In the genomic region with DNA sequence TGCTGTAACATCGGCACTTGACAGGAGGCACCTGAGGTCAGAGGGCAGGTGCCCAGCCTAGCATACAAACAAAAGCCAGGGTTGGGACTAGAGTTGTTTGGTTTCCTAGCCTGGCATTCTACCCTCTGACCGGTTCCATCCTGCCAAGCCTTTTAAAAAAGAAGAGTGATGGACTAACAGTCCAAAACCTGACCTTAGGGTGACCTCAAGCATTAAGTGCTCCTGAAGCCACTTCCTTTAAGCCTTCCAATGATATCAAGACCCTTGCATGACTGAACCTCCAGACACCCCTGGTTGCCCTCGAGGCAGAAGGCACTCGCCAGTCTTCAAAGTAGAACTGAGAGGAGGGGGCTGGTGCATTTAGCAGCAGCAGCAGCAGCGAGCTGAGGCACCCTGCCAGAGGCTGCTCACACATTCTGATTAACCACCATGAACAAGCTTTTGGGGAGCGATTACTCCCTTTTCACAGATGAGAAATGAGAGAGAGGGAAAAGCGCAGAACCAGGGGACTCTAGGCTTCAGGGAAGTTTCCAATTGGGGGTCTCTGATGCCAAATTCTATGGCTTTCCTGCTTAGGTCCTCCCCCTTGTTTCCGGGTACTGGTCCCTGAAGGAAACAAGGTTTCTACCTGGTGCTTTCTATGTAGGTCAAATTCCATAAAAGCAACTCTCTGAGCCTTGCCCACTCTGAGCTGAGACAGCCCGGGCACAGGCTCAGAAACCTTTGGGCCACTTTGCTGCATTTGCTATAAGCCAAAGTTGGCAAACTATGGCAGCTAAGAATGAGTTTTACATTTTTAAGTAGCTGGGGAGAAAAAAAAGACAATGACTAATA, we compare ENCODE assay signal across 9 cellular contexts. TPM values are rescaled to one million over a fixed set of nuclear protein-coding genes. Genes with fewer than 3 reads are reported as not detected.
A peak's percentile ranks its signal among the peaks of the same experiment; 100 is the strongest.
DNase-seq lines count a peak whose midpoint lies in the region; TF ChIP-seq lines count a peak whose summit lies in the region.
"Had no signal": no experiment of that assay in that cellular context is flagged by ENCODE, and none has a peak within 500 bp of the region (broad histone marks: within the 10 kb centered on the region; RNA-seq: fewer than 3 reads in every experiment).

No MANE protein-coding gene starts in this region.

- 79 to 90% methylated on average over 4 to 8 of the region's 9 CpGs for WGBS in mesodermal cell (ENCODE audit: insufficient coverage in 2 of 2), 2 experiments
- WGBS in esophagus muscularis mucosa, result 64% methylated on average over 8 of the region's 9 CpGs

- TF ChIP-seq POLR2A in esophagus muscularis mucosa (IDR thresholded peaks at IDR 0.05; ENCODE audit: low read depth), result no peak

- intact Hi-C loops in ascending aorta (cut with DNase I) (loop anchor here (10.0 kb wide), 2 partner anchors 505 to 1455 kb away; a partner anchor contains a TSS), esophagus muscularis mucosa (cut with DNase I) (no loop called here), colonic mucosa (cut with DNase I) (no loop called here)

- TF ChIP-seq CTCF in ascending aorta (IDR thresholded peaks at IDR 0.05) (no peak), esophagus muscularis mucosa (IDR thresholded peaks at IDR 0.05) (no peak), foreskin fibroblast (IDR thresholded peaks at IDR 0.05; ENCODE audit: low read depth, low read length) (no peak), colonic mucosa (IDR thresholded peaks at IDR 0.05) (no peak)

- no peak for TF ChIP-seq EP300 in esophagus muscularis mucosa (IDR thresholded peaks at IDR 0.05)

- no peaks in the 10 kb centered on the region for H3K27me3 ChIP-seq in CD8-positive, alpha-beta memory T cell (ENCODE audit: insufficient read depth, low read length, poor library complexity, severe bottlenecking)
- H3K27me3 ChIP-seq in ascending aorta, result no peaks in the 10 kb centered on the region
- H3K27me3 ChIP-seq in esophagus muscularis mucosa, result no peaks in the 10 kb centered on the region
- H3K27me3 ChIP-seq in colonic mucosa, result no peaks in the 10 kb centered on the region

- H3K4me3 Mint-ChIP-seq in CD8-positive, alpha-beta memory T cell, result peak overlapping the region in 6 of 7 donors; percentile 29 to 72 (median 51)

- H3K9me3 Mint-ChIP-seq in CD8-positive, alpha-beta memory T cell, result no peaks in the 10 kb centered on the region

- H3K4me1 Mint-ChIP-seq in CD8-positive, alpha-beta memory T cell, result peaks cover 87 to 99% (median 95%) of the 10 kb centered on the region in 3 donors

- no peak overlapping the region for H3K9ac ChIP-seq in colonic mucosa (ENCODE audit: low read depth in 2 of 2, low read length in 2 of 2)

- H3K9me3 ChIP-seq in CD8-positive, alpha-beta memory T cell (ENCODE audit: low read length), result no peaks in the 10 kb centered on the region
- H3K9me3 ChIP-seq in ascending aorta, result no peaks in the 10 kb centered on the region
- no peaks in the 10 kb centered on the region for H3K9me3 ChIP-seq in mesodermal cell (ENCODE audit: control insufficient read depth, low read length)
- no peaks in the 10 kb centered on the region for H3K9me3 ChIP-seq in esophagus muscularis mucosa
- H3K9me3 ChIP-seq in colonic mucosa, result no peaks in the 10 kb centered on the region

- CTCF ChIA-PET in CD8-positive, alpha-beta memory T cell (lab: Charles Lee), result interaction anchor here (1.3 to 2.1 kb wide), 4 partner anchors 8 to 27 kb away, joined by 3 to 5 read pairs (median 4); no protein-coding TSS in a partner anchor

- peaks cover 0 to 50% (median 2%) of the 10 kb centered on the region in 3 donors for H3K36me3 Mint-ChIP-seq in CD8-positive, alpha-beta memory T cell

- peak overlapping the region in 7 of 8 donors; percentile 76 to 86 (median 79) for H3K27ac Mint-ChIP-seq in CD8-positive, alpha-beta memory T cell

- H3K4me3 ChIP-seq in CD8-positive, alpha-beta memory T cell (ENCODE audit: low read length), result peak overlapping the region; percentile 22
- H3K4me3 ChIP-seq in ascending aorta, result no peak overlapping the region
- H3K4me3 ChIP-seq in mesodermal cell (ENCODE audit: extremely low read depth, insufficient read depth, low read length, poor library complexity, severe bottlenecking), result no peak overlapping the region
- no peak overlapping the region for H3K4me3 ChIP-seq in esophagus muscularis mucosa
- H3K4me3 ChIP-seq in foreskin fibroblast (ENCODE audit: low read depth in 1 of 2, low read length in 2 of 2), result no peak overlapping the region
- H3K4me3 ChIP-seq in colonic mucosa, result no peak overlapping the region

- H3K27ac ChIP-seq in CD8-positive, alpha-beta memory T cell (ENCODE audit: low read depth, low read length), result peak overlapping the region; percentile 57
- H3K27ac ChIP-seq in ascending aorta (peak overlapping the region; percentile 14 to 38), mesodermal cell (ENCODE audit: low read depth, low read length, severe bottlenecking) (peak overlapping the region; percentile 49), esophagus muscularis mucosa (replicated peaks in 1 of 4) (no peak overlapping the region), colonic mucosa (no peak overlapping the region)

- H3K36me3 ChIP-seq in CD8-positive, alpha-beta memory T cell (ENCODE audit: insufficient read depth, low read length), result no peaks in the 10 kb centered on the region
- H3K36me3 ChIP-seq in ascending aorta (no peaks in the 10 kb centered on the region), mesodermal cell (ENCODE audit: control insufficient read depth, insufficient read depth, low read length) (peaks cover 37% of the 10 kb centered on the region), esophagus muscularis mucosa (peaks cover 0 to 8% (median 3%) of the 10 kb centered on the region in 4 donors), colonic mucosa (no peaks in the 10 kb centered on the region)

- POLR2A ChIA-PET in CD8-positive, alpha-beta memory T cell (lab: Charles Lee), result interaction anchor here (1.9 kb wide), 1 partner anchor 17 kb away, joined by 7 read pairs; no protein-coding TSS in a partner anchor

- peaks cover 98% of the 10 kb centered on the region for H3K4me1 ChIP-seq in CD8-positive, alpha-beta memory T cell (ENCODE audit: insufficient read depth, low read length)
- H3K4me1 ChIP-seq in ascending aorta (peaks cover 6 to 25% of the 10 kb centered on the region in 2 donors), mesodermal cell (ENCODE audit: control insufficient read depth, insufficient read depth, low read length, poor library complexity, severe bottlenecking) (peaks cover 42% of the 10 kb centered on the region), esophagus muscularis mucosa (peaks cover 37 to 65% (median 58%) of the 10 kb centered on the region in 4 donors), colonic mucosa (peaks cover 18% of the 10 kb centered on the region)

- no peak for DNase-seq in CD8-positive, alpha-beta memory T cell
- peak; percentile 91 for DNase-seq in M059J (ENCODE audit: low read depth)
- no peak for DNase-seq in ascending aorta (ENCODE audit: low spot score in 2 of 2)
- no peak for DNase-seq in esophagus muscularis mucosa (ENCODE audit: extremely low spot score)
- no peak for DNase-seq in foreskin fibroblast
- no peak for DNase-seq in NCI-H2171 (lab: John Stamatoyannopoulos, UW)
- DNase-seq in colonic mucosa, result no peak
- DNase-seq: cerebellar nuclear complex had no signal

- peaks cover 0 to 1% of the 10 kb centered on the region in 2 donors for H3K27me3 Mint-ChIP-seq in CD8-positive, alpha-beta memory T cell

RNA-seq across cellular contexts. Expression of a gene that starts 9.1 kb away (rescaled TPM):
- 100 to 1,000 TPM; 103 to 108 TPM for total RNA-seq in CD8-positive, alpha-beta memory T cell
- polyA plus RNA-seq in CD8-positive, alpha-beta memory T cell, result 42.6 TPM
- 218 and 274 TPM in 2 replicates for total RNA-seq in M059J (2014; rRNA removed; shearing (Covaris generic))
- total RNA-seq in ascending aorta, result 15.5 TPM
- 99.2 TPM for polyA plus RNA-seq in mesodermal cell (2013, experiment 1 of 2)
- polyA plus RNA-seq in mesodermal cell (2013, experiment 2 of 2), result 95.3 TPM
- 10 to 100 TPM; 17.4 to 63.6 (median 31.8) TPM for total RNA-seq in esophagus muscularis mucosa
- total RNA-seq in colonic mucosa, result 100 to 1,000 TPM in 1 of 2 donors, 10 to 100 TPM in 1; 71.6 to 150 TPM

Comparison
In these comparisons a context has a peak if more than half of its experiments do, and no peak if none do; other contexts are left out.
1. H3K27ac ChIP-seq: peak in CD8-positive, alpha-beta memory T cell (single experiment), ascending aorta (2 of 2) and mesodermal cell (single experiment); none in esophagus muscularis mucosa (0 of 4) and colonic mucosa (single experiment).